ENCODE assay signal across 23 cellular contexts in genomic region chr6:25987845-25988244, GRCh38. TPM values are rescaled to one million over a fixed set of nuclear protein-coding genes. Genes with fewer than 3 reads are reported as not detected.
DNase-seq lines count a peak whose midpoint lies in the region; ATAC-seq and TF ChIP-seq lines count a peak whose summit lies in the region.
"Had no signal": no experiment of that assay in that cellular context is flagged by ENCODE, and none has a peak within 500 bp of the region (broad histone marks: within the 10 kb centered on the region; RNA-seq: fewer than 3 reads in every experiment).

No MANE protein-coding gene starts in this region.

- no peak overlapping the region for H2BK20ac ChIP-seq in H9 (ENCODE audit: low read depth, low read length, poor library complexity, severe bottlenecking)

- no peak overlapping the region for H2BK120ac ChIP-seq in H9 (ENCODE audit: low read depth, low read length, poor library complexity, severe bottlenecking)

- H3K56ac ChIP-seq in H9 (ENCODE audit: insufficient read length, low read depth, low read length), result no peak overlapping the region

- DNase-seq in NCI-H748 (lab: John Stamatoyannopoulos, UW; ENCODE audit: unreplicated experiment) (peak; percentile 32), NCI-H748 treated with DMSO at 0.1 percent for 48 hours (lab: John Stamatoyannopoulos, UW) (no peak), H9 (peak; percentile 70), MM.1S (no peak), superior temporal gyrus (ENCODE audit: extremely low spot score) (no peak), islet precursor cell (no peak)
- DNase-seq in naive thymus-derived CD4-positive, alpha-beta T cell, result no peak
- DNase-seq: activated CD8-positive, alpha-beta T cell treated with anti-CD3 and anti-CD28 coated beads for 36 hours; head of caudate nucleus; KBM-7; NCI-H2029 treated with DMSO at 0.1 percent for 48 hours; NCI-H446; small intestine; substantia nigra had no signal

- H2AFZ ChIP-seq in H9 (ENCODE audit: low read length), result no peak overlapping the region
- H2AFZ ChIP-seq in MM.1S (ENCODE audit: low read length), result no peak overlapping the region

- no peak overlapping the region for H2BK5ac ChIP-seq in H9 (ENCODE audit: insufficient read length, low read length)

- H3K27ac ChIP-seq in H9 (ENCODE audit: insufficient read length, low read depth, low read length) (no peak overlapping the region), MM.1S (ENCODE audit: low read length) (no peak overlapping the region)
- no peak overlapping the region for H3K27ac ChIP-seq in naive thymus-derived CD4-positive, alpha-beta T cell (ENCODE audit: low read depth, low read length)
- H3K27ac ChIP-seq: BLaER1, coronary artery, prostate gland, vagina, VCaP had no signal

- H3F3A ChIP-seq in MM.1S (ENCODE audit: insufficient read depth, low read length), result peaks cover 18% of the 10 kb centered on the region

- H4K20me1 ChIP-seq in H9 (ENCODE audit: control insufficient read depth, insufficient read depth, insufficient read length), result no peaks in the 10 kb centered on the region
- H4K20me1 ChIP-seq in MM.1S (ENCODE audit: insufficient read depth, low read length), result no peaks in the 10 kb centered on the region

- no peaks in the 10 kb centered on the region; the same call in 1 of the 2 replicates for H3K27me3 Mint-ChIP-seq in H9 (ENCODE audit: low read depth)
- no peaks in the 10 kb centered on the region for H3K27me3 Mint-ChIP-seq in activated naive CD8-positive, alpha-beta T cell
- no peaks in the 10 kb centered on the region for H3K27me3 Mint-ChIP-seq in naive thymus-derived CD4-positive, alpha-beta T cell
- H3K27me3 Mint-ChIP-seq: activated CD8-positive, alpha-beta T cell treated with anti-CD3 and anti-CD28 coated beads for 36 hours had no signal

- H3K79me1 ChIP-seq in H9 (ENCODE audit: insufficient read depth, low read depth, low read length, poor library complexity, severe bottlenecking), result no peaks in the 10 kb centered on the region

- H3K9me3 Mint-ChIP-seq in H9, result no peaks in the 10 kb centered on the region
- H3K9me3 Mint-ChIP-seq in activated naive CD8-positive, alpha-beta T cell (ENCODE audit: low read depth), result peaks cover 2% of the 10 kb centered on the region
- no peaks in the 10 kb centered on the region for H3K9me3 Mint-ChIP-seq in naive thymus-derived CD4-positive, alpha-beta T cell
- H3K9me3 Mint-ChIP-seq: activated CD8-positive, alpha-beta T cell treated with anti-CD3 and anti-CD28 coated beads for 36 hours had no signal

- no peak overlapping the region for H2AK5ac ChIP-seq in H9 (ENCODE audit: insufficient read length, low read length)

- CTCF ChIA-PET in naive thymus-derived CD4-positive, alpha-beta T cell (lab: Charles Lee), result no interaction called here

- H3K23me2 ChIP-seq in H9 (ENCODE audit: insufficient read length, low read depth, low read length, poor library complexity, severe bottlenecking), result peaks cover 10% of the 10 kb centered on the region

- ATAC-seq in naive thymus-derived CD4-positive, alpha-beta T cell, result no peak
- ATAC-seq: activated CD8-positive, alpha-beta T cell treated with anti-CD3 and anti-CD28 coated beads for 36 hours had no signal

- H3K4me2 ChIP-seq in H9 (ENCODE audit: insufficient read depth, insufficient read length, low read length), result no peak overlapping the region
- no peak overlapping the region for H3K4me2 ChIP-seq in MM.1S (ENCODE audit: low read depth, low read length)
- H3K4me2 ChIP-seq: BLaER1 had no signal

- H3K4me1 Mint-ChIP-seq in H9, result peaks cover 20 to 26% of the 10 kb centered on the region in 2 experiments
- peaks cover 17% of the 10 kb centered on the region for H3K4me1 Mint-ChIP-seq in activated naive CD8-positive, alpha-beta T cell (ENCODE audit: low read depth)
- peaks cover 4 to 40% (median 22%) of the 10 kb centered on the region in 7 donors for H3K4me1 Mint-ChIP-seq in naive thymus-derived CD4-positive, alpha-beta T cell

- H3K9me3 ChIP-seq in H9 (ENCODE audit: control insufficient read depth, low read depth, low read length), result no peaks in the 10 kb centered on the region
- no peaks in the 10 kb centered on the region for H3K9me3 ChIP-seq in naive thymus-derived CD4-positive, alpha-beta T cell (ENCODE audit: control insufficient read depth in 2 of 3, low read length in 3 of 3)
- H3K9me3 ChIP-seq in MM.1S (replicated peaks; ENCODE audit: insufficient read depth, low read length), result no peaks in the 10 kb centered on the region
- H3K9me3 ChIP-seq: BLaER1, prostate gland, vagina had no signal

- H2BK15ac ChIP-seq in H9 (ENCODE audit: low read depth, low read length), result no peak overlapping the region

- no peak overlapping the region for H4K8ac ChIP-seq in H9 (replicated peaks; ENCODE audit: insufficient read length, low read depth, low read length)

- H3K18ac ChIP-seq in H9 (ENCODE audit: insufficient read length, low read depth, low read length), result no peak overlapping the region

- H3K4ac ChIP-seq in H9 (ENCODE audit: low read depth, low read length), result no peak overlapping the region

- H3K4me3 ChIP-seq in naive thymus-derived CD4-positive, alpha-beta T cell (ENCODE audit: low read length), result no peak overlapping the region
- no peak overlapping the region for H3K4me3 ChIP-seq in MM.1S (ENCODE audit: low read length)
- H3K4me3 ChIP-seq: BLaER1, coronary artery, lung, prostate gland, vagina had no signal

- H3K4me1 ChIP-seq in H9 (ENCODE audit: insufficient read depth, low read length) (no peaks in the 10 kb centered on the region), MM.1S (ENCODE audit: low read length) (peaks cover 6% of the 10 kb centered on the region; the same call in 1 of the 2 replicates)
- H3K4me1 ChIP-seq in naive thymus-derived CD4-positive, alpha-beta T cell (ENCODE audit: control insufficient read depth in 2 of 2, insufficient read depth in 2 of 2, low read length in 2 of 2), result no peaks in the 10 kb centered on the region
- H3K4me1 ChIP-seq: prostate gland had no signal

- peaks cover 0 to 30% (median 12%) of the 10 kb centered on the region in 3 experiments for H3K36me3 ChIP-seq in naive thymus-derived CD4-positive, alpha-beta T cell (ENCODE audit: control insufficient read depth in 2 of 3, insufficient read depth in 3 of 3, low read length in 3 of 3)
- H3K36me3 ChIP-seq in MM.1S (replicated peaks; ENCODE audit: insufficient read depth, low read length), result no peaks in the 10 kb centered on the region; the same call in 1 of the 2 replicates

- H4K91ac ChIP-seq in H9 (ENCODE audit: insufficient read length, low read depth, low read length), result no peak overlapping the region

- H3K27ac Mint-ChIP-seq in H9, result no peak overlapping the region
- peak overlapping the region; percentile 46 for H3K27ac Mint-ChIP-seq in activated naive CD8-positive, alpha-beta T cell
- peak overlapping the region in 7 of 9 donors; percentile 12 to 72 (median 59) for H3K27ac Mint-ChIP-seq in naive thymus-derived CD4-positive, alpha-beta T cell
- H3K27ac Mint-ChIP-seq: activated CD8-positive, alpha-beta T cell treated with anti-CD3 and anti-CD28 coated beads for 36 hours had no signal

- H3K9ac ChIP-seq in H9 (ENCODE audit: extremely low read depth, insufficient read length, low read length) (no peak overlapping the region), MM.1S (ENCODE audit: low read length) (no peak overlapping the region)
- H3K9ac ChIP-seq: BLaER1 had no signal

- POLR2A ChIA-PET in naive thymus-derived CD4-positive, alpha-beta T cell (lab: Charles Lee), result interaction anchor here (1.2 to 1.9 kb wide), 3 partner anchors 23 to 33 kb away, joined by 3 to 8 read pairs (median 7); a partner anchor contains a TSS

- H2BK12ac ChIP-seq in H9 (ENCODE audit: insufficient read length, low read depth, low read length), result no peak overlapping the region

- H3K79me2 ChIP-seq in H9 (ENCODE audit: insufficient read depth, low read length) (no peaks in the 10 kb centered on the region), MM.1S (ENCODE audit: low read length) (no peaks in the 10 kb centered on the region)

- no peak overlapping the region for H3T11ph ChIP-seq in H9 (ENCODE audit: low read length)

- no CpG with 5 or more reads among the region's 9 CpGs for WGBS in H9 (ENCODE audit: extremely low coverage, insufficient read length, low lambda C conversion rate)

- no peak overlapping the region for H3K14ac ChIP-seq in H9 (ENCODE audit: insufficient read depth, low read length)

- no peak overlapping the region for H4K5ac ChIP-seq in H9 (ENCODE audit: insufficient read length, low read depth, low read length)

- TF ChIP-seq CTCF in H9 (conservative IDR thresholded peaks at IDR 0.05), result no peak
- TF ChIP-seq CTCF in MM.1S (IDR thresholded peaks at IDR 0.05; ENCODE audit: low read length), result no peak

- intact Hi-C loops in naive thymus-derived CD4-positive, alpha-beta T cell (cut with micrococcal nuclease), result no loop called here

- H3K27me3 ChIP-seq in H9 (ENCODE audit: insufficient read depth, low read length), result no peaks in the 10 kb centered on the region
- no peaks in the 10 kb centered on the region for H3K27me3 ChIP-seq in naive thymus-derived CD4-positive, alpha-beta T cell (ENCODE audit: control insufficient read depth in 2 of 2, insufficient read depth in 2 of 2, low read length in 2 of 2)
- no peaks in the 10 kb centered on the region for H3K27me3 ChIP-seq in MM.1S (replicated peaks; ENCODE audit: insufficient read depth, low read length)
- H3K27me3 ChIP-seq: BLaER1, vagina had no signal

- H3K9me2 ChIP-seq in MM.1S (replicated peaks; ENCODE audit: insufficient read depth, low read length), result no peaks in the 10 kb centered on the region

- H3K4me3 Mint-ChIP-seq in H9, result no peak overlapping the region
- no peak overlapping the region for H3K4me3 Mint-ChIP-seq in activated naive CD8-positive, alpha-beta T cell
- H3K4me3 Mint-ChIP-seq in naive thymus-derived CD4-positive, alpha-beta T cell, result no peak overlapping the region
- H3K4me3 Mint-ChIP-seq: activated CD8-positive, alpha-beta T cell treated with anti-CD3 and anti-CD28 coated beads for 36 hours had no signal

- no peak overlapping the region for H3K23ac ChIP-seq in H9 (ENCODE audit: insufficient read length, low read depth, low read length)

- H3K36me3 Mint-ChIP-seq in H9 (ENCODE audit: insufficient read depth in 1 of 3, low read depth in 3 of 3), result 0 out of 7 replicates have a peak, but pooled peaks cover 0 to 2% (median 0%) of the 10 kb centered on the region in 3 experiments
- H3K36me3 Mint-ChIP-seq in activated naive CD8-positive, alpha-beta T cell, result peaks cover 8% of the 10 kb centered on the region
- peaks cover 12 to 43% (median 30%) of the 10 kb centered on the region in 5 donors for H3K36me3 Mint-ChIP-seq in naive thymus-derived CD4-positive, alpha-beta T cell

RNA-seq across cellular contexts. Expression of gene TRIM38, which starts 25.2 kb away (rescaled TPM):
- 0.55 and 0.61 TPM in 2 replicates for total RNA-seq in H9 (2021)
- 10 to 100 TPM; 17.4 to 32.8 (median 29.9) TPM for total RNA-seq in naive thymus-derived CD4-positive, alpha-beta T cell
- 1 to 10 TPM; 4.4 to 9.5 TPM for polyA plus RNA-seq in naive thymus-derived CD4-positive, alpha-beta T cell

RNA-seq across cellular contexts. Expression of gene SLC17A2, which starts 57.4 kb away (rescaled TPM):
- total RNA-seq in H9 (2021), result not detected in 2 replicates
- total RNA-seq in naive thymus-derived CD4-positive, alpha-beta T cell, result under 1 TPM in 1 of 5 experiments, not detected in 4; 0.15 TPM
- not detected for polyA plus RNA-seq in naive thymus-derived CD4-positive, alpha-beta T cell
- total RNA-seq: A172; activated CD8-positive, alpha-beta T cell treated with anti-CD3 and anti-CD28 coated beads for 36 hours; lung; prostate gland; vagina had no signal
- polyA plus RNA-seq: adipose tissue, lung, small intestine had no signal

Comparison
In these comparisons a context has a peak if more than half of its experiments do, and no peak if none do; other contexts are left out.
1. DNase-seq: peak in NCI-H748 (single experiment) and H9 (single experiment); none in NCI-H748 treated with DMSO at 0.1 percent for 48 hours (single experiment), naive thymus-derived CD4-positive, alpha-beta T cell (0 of 9), MM.1S (single experiment), superior temporal gyrus (single experiment) and islet precursor cell (single experiment).
2. H3K27ac Mint-ChIP-seq: peak in activated naive CD8-positive, alpha-beta T cell (single experiment) and naive thymus-derived CD4-positive, alpha-beta T cell (7 of 9); none in H9 (0 of 3).
3. RNA of gene TRIM38, which starts 25.2 kb away (total RNA-seq): 17.4 to 32.8 TPM in naive thymus-derived CD4-positive, alpha-beta T cell; 0.55 to 0.61 TPM in H9; every median in the first group is over 10 times any median in the second.